ENCODE assay signal across 7 cellular contexts in the genomic region with DNA sequence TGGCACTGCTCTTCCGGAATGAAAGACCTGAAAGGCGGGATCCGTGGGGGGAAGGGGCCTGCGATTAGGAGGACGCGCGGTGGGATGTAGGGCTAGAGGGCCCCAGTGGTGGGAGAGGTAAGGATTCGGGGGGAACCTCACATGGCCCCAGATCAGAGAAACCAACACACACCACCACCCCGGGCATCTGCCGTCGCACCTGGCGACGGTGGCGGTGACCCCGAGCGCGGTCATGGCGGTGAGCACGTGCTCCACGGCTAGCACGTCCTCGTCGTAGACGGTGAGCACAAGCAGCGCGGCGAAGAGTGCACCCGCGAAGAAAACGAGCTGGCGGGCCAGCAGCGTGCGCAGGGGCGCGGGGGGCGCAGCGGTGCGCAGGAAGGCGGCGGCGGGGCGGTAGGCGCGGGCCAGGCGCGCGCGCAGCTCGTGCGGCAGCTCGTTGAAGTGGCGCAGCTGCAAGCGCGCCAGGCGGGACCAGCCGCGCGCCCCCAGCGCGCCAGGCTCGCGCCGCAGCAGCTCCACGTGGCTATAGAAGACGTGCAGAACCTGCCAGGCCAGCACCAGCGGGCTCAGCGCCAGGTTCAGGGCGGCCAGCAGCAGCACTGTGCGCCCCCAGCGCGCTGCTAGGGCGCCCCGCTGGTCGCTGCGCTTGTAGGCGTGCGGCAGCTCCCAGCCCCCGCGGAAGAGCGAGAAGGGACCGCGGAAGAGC. TPM values are rescaled to one million over a fixed set of nuclear protein-coding genes. Genes with fewer than 3 reads are reported as not detected.
DNase-seq lines count a peak whose midpoint lies in the region; ATAC-seq and TF ChIP-seq lines count a peak whose summit lies in the region.

No MANE protein-coding gene starts in this region.

- H3K9me3 Mint-ChIP-seq in HFFc6, result no peaks in the 10 kb centered on the region
- no peaks in the 10 kb centered on the region for H3K9me3 Mint-ChIP-seq in neural crest cell

- H3K4me3 ChIP-seq in effector memory CD4-positive, alpha-beta T cell (ENCODE audit: insufficient read depth, low read depth, low read length, poor library complexity, severe bottlenecking), result peak overlapping the region; percentile 44

- DNase-seq in HFFc6 (no peak), T-helper 17 cell (peak; percentile 33 to 38 (median 37)), neural crest cell (ENCODE audit: low read depth, low spot score) (no peak), NCI-H2107 treated with DMSO at 0.1 percent for 48 hours (lab: John Stamatoyannopoulos, UW; ENCODE audit: unreplicated experiment) (no peak), 8988T (no peak)
- DNase-seq in effector memory CD4-positive, alpha-beta T cell, result peak in 1 of 3 donors; percentile 24

- peak overlapping the region; percentile 10 for H3K27ac ChIP-seq in effector memory CD4-positive, alpha-beta T cell (ENCODE audit: insufficient read depth, low read length, poor library complexity, severe bottlenecking)

- H3K36me3 Mint-ChIP-seq in HFFc6 (ENCODE audit: low read depth), result no peaks in the 10 kb centered on the region
- peaks cover 3% of the 10 kb centered on the region for H3K36me3 Mint-ChIP-seq in T-helper 17 cell (ENCODE audit: low read depth)
- no peaks in the 10 kb centered on the region for H3K36me3 Mint-ChIP-seq in neural crest cell (ENCODE audit: low read depth)

- peak; percentile 56 for TF ChIP-seq CTCF in HFFc6 (IDR thresholded peaks at IDR 0.05)
- TF ChIP-seq CTCF in neural crest cell (conservative IDR thresholded peaks at IDR 0.05), result no peak

- H3K27me3 Mint-ChIP-seq in HFFc6 (ENCODE audit: insufficient read depth) (peaks cover 45% of the 10 kb centered on the region), T-helper 17 cell (peaks cover 14% of the 10 kb centered on the region), neural crest cell (ENCODE audit: low read depth) (peaks cover 16% of the 10 kb centered on the region)

- H3K27me3 ChIP-seq in effector memory CD4-positive, alpha-beta T cell (replicated peaks; ENCODE audit: control insufficient read depth, insufficient read depth, low read length, poor library complexity, severe bottlenecking), result peaks cover 2% of the 10 kb centered on the region

- H3K9me3 ChIP-seq in T-helper 17 cell (ENCODE audit: control insufficient read depth, low read length, poor library complexity, severe bottlenecking), result no peaks in the 10 kb centered on the region
- no peaks in the 10 kb centered on the region for H3K9me3 ChIP-seq in effector memory CD4-positive, alpha-beta T cell (ENCODE audit: control insufficient read depth, low read length)

- no peak overlapping the region for H3K27ac Mint-ChIP-seq in HFFc6
- H3K27ac Mint-ChIP-seq in T-helper 17 cell, result peak overlapping the region; percentile 98
- peak overlapping the region; percentile 81 for H3K27ac Mint-ChIP-seq in neural crest cell (ENCODE audit: unreplicated experiment)

- peak; percentile 43 for ATAC-seq in T-helper 17 cell
- ATAC-seq in GM19035 (IDR thresholded peaks at IDR 0.05; ENCODE audit: unreplicated experiment), result no peak

- peaks cover 48% of the 10 kb centered on the region for H3K4me1 ChIP-seq in effector memory CD4-positive, alpha-beta T cell (ENCODE audit: control insufficient read depth, insufficient read depth, low read length, poor library complexity, severe bottlenecking)

- H3K36me3 ChIP-seq in effector memory CD4-positive, alpha-beta T cell (ENCODE audit: control insufficient read depth, insufficient read depth, low read length), result no peaks in the 10 kb centered on the region

- H3K4me3 Mint-ChIP-seq in HFFc6, result peak overlapping the region; percentile 50; the same call in 1 of the 2 replicates
- H3K4me3 Mint-ChIP-seq in T-helper 17 cell, result peak overlapping the region; percentile 94
- peak overlapping the region; percentile 79 for H3K4me3 Mint-ChIP-seq in neural crest cell

- H3K4me1 Mint-ChIP-seq in HFFc6 (ENCODE audit: low read depth) (peaks cover 30% of the 10 kb centered on the region), T-helper 17 cell (peaks cover 41% of the 10 kb centered on the region), neural crest cell (peaks cover 48% of the 10 kb centered on the region)

RNA-seq across cellular contexts. Expression of a gene that starts 5.7 kb away (rescaled TPM):
- under 1 TPM; 0.11 to 0.94 (median 0.18) TPM for total RNA-seq in HFFc6 (2021; fragmentation: NEBNext Ultra II Directional; extraction: Animal tissue kit (Norgen Biotek cat#: 25700))
- 10 to 100 TPM in 1 of 2 donors, 1 to 10 TPM in 1; 5.3 to 12.2 TPM for total RNA-seq in T-helper 17 cell
- 8.0 and 9.2 TPM in 2 replicates for total RNA-seq in neural crest cell

RNA-seq across cellular contexts. Expression of a gene that starts 9.7 kb away (rescaled TPM):
- 10 to 100 TPM; 31.9 to 36.3 (median 33.2) TPM for total RNA-seq in HFFc6 (2021; fragmentation: NEBNext Ultra II Directional; extraction: Animal tissue kit (Norgen Biotek cat#: 25700))
- total RNA-seq in T-helper 17 cell, result 10 to 100 TPM; 47.7 to 60.1 TPM
- total RNA-seq in neural crest cell, result 42.3 and 43.5 TPM in 2 replicates

RNA-seq across cellular contexts. Expression of a gene that starts 27.8 kb away (rescaled TPM):
- total RNA-seq in HFFc6 (2021; fragmentation: NEBNext Ultra II Directional; extraction: Animal tissue kit (Norgen Biotek cat#: 25700)), result 1 to 10 TPM in 4 of 6 experiments, under 1 TPM in 2; 0.55 to 3.0 (median 2.0) TPM
- 1 to 10 TPM; 9.4 to 9.6 TPM for total RNA-seq in T-helper 17 cell
- 6.1 and 7.4 TPM in 2 replicates for total RNA-seq in neural crest cell

RNA-seq across cellular contexts. Expression of a gene that starts 29.8 kb away (rescaled TPM):
- total RNA-seq in HFFc6 (2021; fragmentation: NEBNext Ultra II Directional; extraction: Animal tissue kit (Norgen Biotek cat#: 25700)), result under 1 TPM; 0.09 to 0.76 (median 0.31) TPM
- total RNA-seq in T-helper 17 cell (1 to 10 TPM; 6.7 to 9.1 TPM), neural crest cell (4.7 and 6.0 TPM in 2 replicates)

RNA-seq across cellular contexts. Expression of a gene that starts 39.1 kb away (rescaled TPM):
- 10 to 100 TPM; 31.3 to 37.3 (median 33.4) TPM for total RNA-seq in HFFc6 (2021; fragmentation: NEBNext Ultra II Directional; extraction: Animal tissue kit (Norgen Biotek cat#: 25700))
- total RNA-seq in T-helper 17 cell, result 1 to 10 TPM; 4.7 TPM
- total RNA-seq in neural crest cell, result 38.9 TPM in 2 replicates

Comparison
In these comparisons a context has a peak if more than half of its experiments do, and no peak if none do; other contexts are left out.
1. DNase-seq: peak in T-helper 17 cell (3 of 3); none in HFFc6 (single experiment), neural crest cell (single experiment), NCI-H2107 treated with DMSO at 0.1 percent for 48 hours (single experiment) and 8988T (single experiment).
2. Peak in every context shown above with its lines, with median percentiles within 50 percentile points of each other: H3K4me3 Mint-ChIP-seq.